Comparison of ENCODE assay signal across 9 cellular contexts in genomic region chr10:11144626-11145497, GRCh38.
DNase-seq lines count a peak whose midpoint lies in the region; ATAC-seq and TF ChIP-seq lines count a peak whose summit lies in the region.
"Had no signal": no experiment of that assay in that cellular context is flagged by ENCODE, and none has a peak within 500 bp of the region (broad histone marks: within the 10 kb centered on the region; RNA-seq: fewer than 3 reads in every experiment).

No MANE protein-coding gene starts in this region.

- peak overlapping the region; percentile 82 for H3K4me3 Mint-ChIP-seq in activated CD4-positive, alpha-beta T cell treated with anti-CD3 and anti-CD28 coated beads, Interleukin-2, amount 10 ng/mL, durations not matched to agents 24 days and 14 days
- H3K4me3 Mint-ChIP-seq in activated CD8-positive, alpha-beta T cell treated with anti-CD3 and anti-CD28 coated beads for 36 hours: peak overlapping the region; percentile 74
- peak overlapping the region; percentile 79 for H3K4me3 Mint-ChIP-seq in stimulated activated effector memory CD8-positive, alpha-beta T cell treated with anti-CD3 and anti-CD28 coated beads, Interleukin-12 subunit alpha, Interleukin-12 subunit beta, amount 100 ng/mL, for 72 hours

- CTCF ChIA-PET in activated CD8-positive, alpha-beta T cell treated with anti-CD3 and anti-CD28 coated beads for 36 hours (lab: Charles Lee): interaction anchor here (0.9 to 10.3 kb wide), 8 partner anchors 8 to 126 kb away, joined by 3 to 100 read pairs (median 6); no protein-coding TSS in a partner anchor

- TF ChIP-seq CTCF in activated CD8-positive, alpha-beta T cell treated with anti-CD3 and anti-CD28 coated beads for 36 hours (IDR thresholded peaks at IDR 0.05): no peak

- peaks cover 1% of the 10 kb centered on the region for H3K36me3 Mint-ChIP-seq in activated CD4-positive, alpha-beta T cell treated with anti-CD3 and anti-CD28 coated beads, Interleukin-2, amount 10 ng/mL, durations not matched to agents 24 days and 14 days (ENCODE audit: low read depth)
- no peaks in the 10 kb centered on the region for H3K36me3 Mint-ChIP-seq in activated CD8-positive, alpha-beta T cell treated with anti-CD3 and anti-CD28 coated beads for 36 hours (ENCODE audit: low read depth)
- no peaks in the 10 kb centered on the region for H3K36me3 Mint-ChIP-seq in stimulated activated effector memory CD8-positive, alpha-beta T cell treated with anti-CD3 and anti-CD28 coated beads, Interleukin-12 subunit alpha, Interleukin-12 subunit beta, amount 100 ng/mL, for 72 hours

- intact Hi-C loops in activated CD4-positive, alpha-beta T cell treated with anti-CD3 and anti-CD28 coated beads, Interleukin-2, amount 10 ng/mL, durations not matched to agents 24 days and 14 days (cut with micrococcal nuclease): no loop called here
- intact Hi-C loops in activated CD8-positive, alpha-beta T cell treated with anti-CD3 and anti-CD28 coated beads for 36 hours (cut with micrococcal nuclease): loop anchor here (5.0 kb wide), 1 partner anchor 37 kb away; no protein-coding TSS in a partner anchor

- no peak for DNase-seq in activated CD4-positive, alpha-beta T cell treated with anti-CD3 and anti-CD28 coated beads, Interleukin-2, amount 10 ng/mL, durations not matched to agents 24 days and 14 days
- no peak for DNase-seq in activated CD4-positive, alpha-beta T cell treated with anti-CD3 and anti-CD28 coated beads, Interleukin-2, amount 50 U/mL, for 48 hours
- no peak for DNase-seq in activated CD8-positive, alpha-beta T cell treated with anti-CD3 and anti-CD28 coated beads for 36 hours
- no peak for DNase-seq in stimulated activated effector memory CD8-positive, alpha-beta T cell treated with anti-CD3 and anti-CD28 coated beads, Interleukin-12 subunit alpha, Interleukin-12 subunit beta, amount 100 ng/mL, for 72 hours (ENCODE audit: low spot score in 2 of 2)
- no peak for DNase-seq in dedifferentiated amniotic fluid mesenchymal stem cell (ENCODE audit: extremely low spot score)
- DNase-seq in MG63: no peak
- DNase-seq in NOMO-1 treated with dmso at 0.1 percent for 144 hours (lab: John Stamatoyannopoulos, UW; ENCODE audit: unreplicated experiment): no peak
- DNase-seq: NCI-H510A treated with DMSO at 0.1 percent for 48 hours had no signal

- POLR2A ChIA-PET in activated CD8-positive, alpha-beta T cell treated with anti-CD3 and anti-CD28 coated beads for 36 hours (lab: Charles Lee): interaction anchor here (0.7 to 13.3 kb wide), 7 partner anchors 20 to 245 kb away, joined by 3 to 261 read pairs (median 4); no protein-coding TSS in a partner anchor

- no peaks in the 10 kb centered on the region for H3K27me3 ChIP-seq in MG63

- no peaks in the 10 kb centered on the region for H3K9me3 ChIP-seq in MG63

- no peak overlapping the region for H3K4me3 ChIP-seq in MG63

- H3K9me3 Mint-ChIP-seq in activated CD4-positive, alpha-beta T cell treated with anti-CD3 and anti-CD28 coated beads, Interleukin-2, amount 10 ng/mL, durations not matched to agents 24 days and 14 days: peaks cover 4% of the 10 kb centered on the region
- H3K9me3 Mint-ChIP-seq in activated CD8-positive, alpha-beta T cell treated with anti-CD3 and anti-CD28 coated beads for 36 hours: peaks cover 2% of the 10 kb centered on the region
- no peaks in the 10 kb centered on the region for H3K9me3 Mint-ChIP-seq in stimulated activated effector memory CD8-positive, alpha-beta T cell treated with anti-CD3 and anti-CD28 coated beads, Interleukin-12 subunit alpha, Interleukin-12 subunit beta, amount 100 ng/mL, for 72 hours

- no peaks in the 10 kb centered on the region for H3K36me3 ChIP-seq in MG63

- peaks cover 82% of the 10 kb centered on the region for H3K4me1 Mint-ChIP-seq in activated CD4-positive, alpha-beta T cell treated with anti-CD3 and anti-CD28 coated beads, Interleukin-2, amount 10 ng/mL, durations not matched to agents 24 days and 14 days
- H3K4me1 Mint-ChIP-seq in activated CD8-positive, alpha-beta T cell treated with anti-CD3 and anti-CD28 coated beads for 36 hours (ENCODE audit: low read depth): peaks cover 85% of the 10 kb centered on the region
- H3K4me1 Mint-ChIP-seq in stimulated activated effector memory CD8-positive, alpha-beta T cell treated with anti-CD3 and anti-CD28 coated beads, Interleukin-12 subunit alpha, Interleukin-12 subunit beta, amount 100 ng/mL, for 72 hours: peaks cover 89% of the 10 kb centered on the region

- peak overlapping the region; percentile 98 for H3K27ac Mint-ChIP-seq in activated CD4-positive, alpha-beta T cell treated with anti-CD3 and anti-CD28 coated beads, Interleukin-2, amount 10 ng/mL, durations not matched to agents 24 days and 14 days
- peak overlapping the region; percentile 93 for H3K27ac Mint-ChIP-seq in activated CD8-positive, alpha-beta T cell treated with anti-CD3 and anti-CD28 coated beads for 36 hours
- peak overlapping the region; percentile 98 for H3K27ac Mint-ChIP-seq in stimulated activated effector memory CD8-positive, alpha-beta T cell treated with anti-CD3 and anti-CD28 coated beads, Interleukin-12 subunit alpha, Interleukin-12 subunit beta, amount 100 ng/mL, for 72 hours

- ATAC-seq in HG03045 (IDR thresholded peaks at IDR 0.05; ENCODE audit: unreplicated experiment): peak; percentile 13
- ATAC-seq in activated CD8-positive, alpha-beta T cell treated with anti-CD3 and anti-CD28 coated beads for 36 hours: peak; percentile 8
- no peak for ATAC-seq in stimulated activated effector memory CD8-positive, alpha-beta T cell treated with anti-CD3 and anti-CD28 coated beads, Interleukin-12 subunit alpha, Interleukin-12 subunit beta, amount 100 ng/mL, for 72 hours

- no peaks in the 10 kb centered on the region for H3K27me3 Mint-ChIP-seq in activated CD4-positive, alpha-beta T cell treated with anti-CD3 and anti-CD28 coated beads, Interleukin-2, amount 10 ng/mL, durations not matched to agents 24 days and 14 days
- no peaks in the 10 kb centered on the region for H3K27me3 Mint-ChIP-seq in activated CD8-positive, alpha-beta T cell treated with anti-CD3 and anti-CD28 coated beads for 36 hours
